Comparison of ENCODE assay signal across 9 cellular contexts in the genomic region with DNA sequence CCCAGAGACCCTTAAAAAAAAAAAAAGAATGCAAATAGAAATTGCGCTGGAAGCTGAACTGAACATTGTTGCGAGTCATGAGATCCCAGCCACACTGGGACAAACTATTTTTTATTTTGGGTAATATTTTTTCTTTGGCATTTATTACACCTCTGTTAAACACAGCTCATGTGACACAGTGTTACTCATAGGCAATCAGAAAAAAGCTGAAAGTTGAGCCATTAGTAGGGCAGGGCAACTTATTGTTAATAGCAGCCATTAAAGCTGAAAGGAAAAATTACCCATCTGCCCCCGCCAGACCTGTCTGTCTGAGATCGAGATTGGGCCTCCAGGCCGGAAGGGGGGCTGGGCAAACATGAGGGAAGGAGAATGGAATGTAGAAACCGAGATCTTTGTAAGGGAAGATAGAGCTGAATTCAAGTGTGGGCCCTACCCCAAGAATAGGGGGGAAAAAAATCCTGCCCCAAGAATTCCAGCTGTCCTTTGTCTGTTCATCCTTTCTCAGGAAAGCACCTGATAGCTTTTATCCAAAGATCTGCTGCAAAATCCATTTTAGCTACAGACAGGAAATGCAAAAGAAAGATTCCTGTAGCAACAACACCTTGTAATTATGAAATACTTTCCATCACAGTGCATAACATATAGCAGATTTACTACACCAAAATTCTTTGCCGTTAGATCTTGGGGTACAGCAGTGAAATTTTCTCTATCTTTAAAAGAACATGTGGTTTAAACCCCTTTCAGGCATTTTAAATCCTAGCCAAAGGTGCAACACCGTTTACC.
DNase-seq lines count a peak whose midpoint lies in the region; ATAC-seq, FAIRE-seq and TF ChIP-seq lines count a peak whose summit lies in the region.
"Had no signal": no experiment of that assay in that cellular context is flagged by ENCODE, and none has a peak within 500 bp of the region (broad histone marks: within the 10 kb centered on the region; RNA-seq: fewer than 3 reads in every experiment).

No MANE protein-coding gene starts in this region.

- CTCF ChIA-PET in HepG2 (lab: Yijun Ruan, JAX; ENCODE audit: low intra/inter-chr PET ratio, low total read pairs): no interaction called here
- CTCF ChIA-PET in activated CD8-positive, alpha-beta memory T cell treated with anti-CD3 and anti-CD28 coated beads, Interleukin-2, amount 10 ng/mL, durations not matched to agents 7 days and 5 days (lab: Charles Lee): no interaction called here

- H3K27ac ChIP-seq in HepG2 (ENCODE audit: extremely low read length, insufficient read depth, low read length) (no peak overlapping the region), right lobe of liver (no peak overlapping the region), lung (ENCODE audit: low read depth in 1 of 2, low read length in 1 of 2) (peak overlapping the region; percentile 72 to 77)

- H2AFZ ChIP-seq in HepG2 (ENCODE audit: low read length): no peak overlapping the region

- H3K4me2 ChIP-seq in HepG2 (ENCODE audit: low read depth, low read length): no peak overlapping the region

- H3K4me3 ChIP-seq in HepG2 (replicated peaks in 1 of 3; ENCODE audit: insufficient read depth in 1 of 3, low read depth in 2 of 3, low read length in 3 of 3): no peak overlapping the region
- no peak overlapping the region for H3K4me3 ChIP-seq in right lobe of liver
- H3K4me3 ChIP-seq in cardiac fibroblast (replicated peaks in 1 of 2; ENCODE audit: low read depth in 2 of 2, low read length in 2 of 2): no peak overlapping the region
- H3K4me3 ChIP-seq in lung: no peak overlapping the region
- no peak overlapping the region for H3K4me3 ChIP-seq in H7 (ENCODE audit: insufficient read depth, low read depth, low read length)

- no peaks in the 10 kb centered on the region for H3K79me2 ChIP-seq in HepG2 (ENCODE audit: insufficient read depth, low read length)

- H3K27me3 ChIP-seq in HepG2 (ENCODE audit: control insufficient read depth in 1 of 2, insufficient read depth in 2 of 2, low read length in 2 of 2): no peaks in the 10 kb centered on the region
- no peaks in the 10 kb centered on the region for H3K27me3 ChIP-seq in right lobe of liver
- H3K27me3 ChIP-seq in lung (ENCODE audit: control insufficient read depth, insufficient read depth): no peaks in the 10 kb centered on the region
- H3K27me3 ChIP-seq in H7 (ENCODE audit: control insufficient read depth, insufficient read depth, low read length): no peaks in the 10 kb centered on the region

- no peaks in the 10 kb centered on the region for H3K36me3 Mint-ChIP-seq in activated CD4-positive, alpha-beta T cell treated with anti-CD3 and anti-CD28 coated beads, Interleukin-2, amount 10 ng/mL, durations not matched to agents 24 days and 14 days (ENCODE audit: low read depth)
- H3K36me3 Mint-ChIP-seq in activated CD8-positive, alpha-beta memory T cell treated with anti-CD3 and anti-CD28 coated beads, Interleukin-2, amount 10 ng/mL, durations not matched to agents 7 days and 5 days: no peaks in the 10 kb centered on the region

- no peak for TF ChIP-seq POLR2A in HepG2 (IDR thresholded peaks at IDR 0.05; ENCODE audit: insufficient read depth in 1 of 2, low read depth in 2 of 2, low read length in 2 of 2)
- no peak for TF ChIP-seq POLR2A in right lobe of liver (IDR thresholded peaks at IDR 0.05)

- no peak for TF ChIP-seq EP300 in HepG2 (IDR thresholded peaks at IDR 0.05; ENCODE audit: low read depth in 2 of 2, low read length in 2 of 2)
- TF ChIP-seq EP300 in HepG2 (CRISPR knock-in tag; IDR thresholded peaks at IDR 0.05; ENCODE audit: borderline replicate concordance): no peak

- H3K27ac Mint-ChIP-seq in activated CD4-positive, alpha-beta T cell treated with anti-CD3 and anti-CD28 coated beads, Interleukin-2, amount 10 ng/mL, durations not matched to agents 24 days and 14 days: no peak overlapping the region
- H3K27ac Mint-ChIP-seq in activated CD8-positive, alpha-beta memory T cell treated with anti-CD3 and anti-CD28 coated beads, Interleukin-2, amount 10 ng/mL, durations not matched to agents 7 days and 5 days: no peak overlapping the region
- H3K27ac Mint-ChIP-seq: B cell had no signal

- no peaks in the 10 kb centered on the region for H3K27me3 Mint-ChIP-seq in activated CD4-positive, alpha-beta T cell treated with anti-CD3 and anti-CD28 coated beads, Interleukin-2, amount 10 ng/mL, durations not matched to agents 24 days and 14 days
- H3K27me3 Mint-ChIP-seq in activated CD8-positive, alpha-beta memory T cell treated with anti-CD3 and anti-CD28 coated beads, Interleukin-2, amount 10 ng/mL, durations not matched to agents 7 days and 5 days: no peaks in the 10 kb centered on the region
- H3K27me3 Mint-ChIP-seq: B cell had no signal

- POLR2A ChIA-PET in HepG2 (lab: Yijun Ruan, JAX): no interaction called here

- no peaks in the 10 kb centered on the region for H4K20me1 ChIP-seq in HepG2 (ENCODE audit: insufficient read depth, low read length)

- intact Hi-C loops in HepG2 (cut with micrococcal nuclease; ENCODE audit: unreplicated experiment) (no loop called here), right lobe of liver (cut with DNase I) (no loop called here)
- intact Hi-C loops in activated CD4-positive, alpha-beta T cell treated with anti-CD3 and anti-CD28 coated beads, Interleukin-2, amount 10 ng/mL, durations not matched to agents 24 days and 14 days (cut with micrococcal nuclease): no loop called here

- no peak overlapping the region for H3K9ac ChIP-seq in HepG2 (ENCODE audit: insufficient read depth, low read depth, low read length)

- TF ChIP-seq CTCF in HepG2 (CRISPR knock-in tag; IDR thresholded peaks at IDR 0.05) (no peak), right lobe of liver (IDR thresholded peaks at IDR 0.05) (no peak), cardiac fibroblast (IDR thresholded peaks at IDR 0.05; ENCODE audit: low read depth, low read length) (no peak), lung (IDR thresholded peaks at IDR 0.05; ENCODE audit: control extremely low read depth, extremely low read depth) (no peak)

- no peaks in the 10 kb centered on the region for H3K9me3 ChIP-seq in HepG2 (ENCODE audit: low read length)
- no peaks in the 10 kb centered on the region for H3K9me3 ChIP-seq in right lobe of liver
- H3K9me3 ChIP-seq in lung (ENCODE audit: control insufficient read depth in 2 of 2, insufficient read depth in 1 of 2, low read length in 1 of 2): no peaks in the 10 kb centered on the region

- BruUV-seq in HepG2 (replicated peaks; lab: Mats Ljungman, UMichigan): no TSS peak

- H3K36me3 ChIP-seq in HepG2 (replicated peaks in 1 of 2; ENCODE audit: control insufficient read depth in 1 of 2, insufficient read depth in 2 of 2, low read length in 2 of 2): no peaks in the 10 kb centered on the region
- no peaks in the 10 kb centered on the region for H3K36me3 ChIP-seq in right lobe of liver
- no peaks in the 10 kb centered on the region for H3K36me3 ChIP-seq in lung (ENCODE audit: control insufficient read depth in 2 of 2, insufficient read depth in 2 of 2, low read length in 2 of 2)
- H3K36me3 ChIP-seq in H7 (replicated peaks; ENCODE audit: control insufficient read depth, insufficient read depth, low read length): no peaks in the 10 kb centered on the region

- WGBS in HepG2 (ENCODE audit: low lambda C conversion rate): 29% methylated on average over 8 of the region's 8 CpGs
- 76% methylated on average over 8 of the region's 8 CpGs for WGBS in right lobe of liver (ENCODE audit: insufficient coverage, low coverage, low lambda C conversion rate, missing lambda C conversion rate)
- 65 to 75% methylated on average over 8 of the region's 8 CpGs for whole genome bisulfite sequencing in lung, 2 donors

- no peak for FAIRE-seq in HepG2 (lab: Jason Lieb, UNC)

- H3K9me3 Mint-ChIP-seq in activated CD4-positive, alpha-beta T cell treated with anti-CD3 and anti-CD28 coated beads, Interleukin-2, amount 10 ng/mL, durations not matched to agents 24 days and 14 days: no peaks in the 10 kb centered on the region
- no peaks in the 10 kb centered on the region for H3K9me3 Mint-ChIP-seq in activated CD8-positive, alpha-beta memory T cell treated with anti-CD3 and anti-CD28 coated beads, Interleukin-2, amount 10 ng/mL, durations not matched to agents 7 days and 5 days (ENCODE audit: low read depth)

- DNase-seq in HepG2 (ENCODE audit: low spot score): no peak
- no peak for DNase-seq in right lobe of liver
- peak; percentile 71 to 77 for DNase-seq in cardiac fibroblast (ENCODE audit: low read depth in 2 of 2)
- DNase-seq in lung (ENCODE audit: low spot score): no peak
- DNase-seq in H7: no peak
- no peak for DNase-seq in activated CD4-positive, alpha-beta T cell treated with anti-CD3 and anti-CD28 coated beads, Interleukin-2, amount 10 ng/mL, durations not matched to agents 24 days and 14 days
- DNase-seq in activated CD8-positive, alpha-beta memory T cell treated with anti-CD3 and anti-CD28 coated beads, Interleukin-2, amount 10 ng/mL, durations not matched to agents 7 days and 5 days: no peak
- no peak for DNase-seq in T-helper 2 cell

- ATAC-seq in HepG2 (no peak), right lobe of liver (no peak), lung (ENCODE audit: insufficient read depth, low FRiP score) (no peak)
- ATAC-seq in activated CD8-positive, alpha-beta memory T cell treated with anti-CD3 and anti-CD28 coated beads, Interleukin-2, amount 10 ng/mL, durations not matched to agents 7 days and 5 days: no peak

- H3K4me1 ChIP-seq in HepG2 (ENCODE audit: insufficient read depth, low read length): peaks cover 14% of the 10 kb centered on the region
- peaks cover 0 to 7% (median 0%) of the 10 kb centered on the region in 4 donors for H3K4me1 ChIP-seq in right lobe of liver
- H3K4me1 ChIP-seq in lung (ENCODE audit: control insufficient read depth in 2 of 2, insufficient read depth in 2 of 2, low read length in 2 of 2): peaks cover 12 to 30% of the 10 kb centered on the region in 2 donors

- no peaks in the 10 kb centered on the region for H3K4me1 Mint-ChIP-seq in activated CD4-positive, alpha-beta T cell treated with anti-CD3 and anti-CD28 coated beads, Interleukin-2, amount 10 ng/mL, durations not matched to agents 24 days and 14 days
- peaks cover 1% of the 10 kb centered on the region for H3K4me1 Mint-ChIP-seq in activated CD8-positive, alpha-beta memory T cell treated with anti-CD3 and anti-CD28 coated beads, Interleukin-2, amount 10 ng/mL, durations not matched to agents 7 days and 5 days
- H3K4me1 Mint-ChIP-seq: B cell had no signal

- no peak for TF ChIP-seq RAD21 in HepG2 (CRISPR knock-in tag; IDR thresholded peaks at IDR 0.05)

- in situ Hi-C loops in HepG2 (cut with HindIII; ENCODE audit: extremely low pct_ligation_motif_present, low pct_unique_long_range_greater_than_20kb): no loop called here

- H3K4me3 Mint-ChIP-seq in activated CD4-positive, alpha-beta T cell treated with anti-CD3 and anti-CD28 coated beads, Interleukin-2, amount 10 ng/mL, durations not matched to agents 24 days and 14 days: no peak overlapping the region
- no peak overlapping the region for H3K4me3 Mint-ChIP-seq in activated CD8-positive, alpha-beta memory T cell treated with anti-CD3 and anti-CD28 coated beads, Interleukin-2, amount 10 ng/mL, durations not matched to agents 7 days and 5 days
- H3K4me3 Mint-ChIP-seq: B cell had no signal

TF ChIP-seq in HepG2, 621 proteins besides CTCF, POLR2A, EP300 and RAD21:
- TF ChIP-seq MYC (CRISPR knock-in tag; IDR thresholded peaks at IDR 0.05; ENCODE audit: borderline replicate concordance) (no peak), GABPA (IDR thresholded peaks at IDR 0.05; ENCODE audit: low read depth, low read length) (no peak), GABPA (CRISPR knock-in tag; IDR thresholded peaks at IDR 0.05; ENCODE audit: low read depth) (peak; percentile 38; the same call in 1 of the 2 replicates)

Comparison
In these comparisons a context has a peak if more than half of its experiments do, and no peak if none do; other contexts are left out.
1. DNase-seq: peak in cardiac fibroblast (2 of 2); none in HepG2 (single experiment), right lobe of liver (0 of 3), lung (single experiment), H7 (single experiment), activated CD4-positive, alpha-beta T cell treated with anti-CD3 and anti-CD28 coated beads, Interleukin-2, amount 10 ng/mL, durations not matched to agents 24 days and 14 days (single experiment), activated CD8-positive, alpha-beta memory T cell treated with anti-CD3 and anti-CD28 coated beads, Interleukin-2, amount 10 ng/mL, durations not matched to agents 7 days and 5 days (single experiment) and T-helper 2 cell (0 of 5).
2. H3K27ac ChIP-seq: peak in lung (2 of 2); none in HepG2 (single experiment) and right lobe of liver (0 of 3).